17 cellular contexts compared by ENCODE assay signal in genomic region chr10:11157292-11158052, GRCh38.
DNase-seq lines count a peak whose midpoint lies in the region; ATAC-seq and TF ChIP-seq lines count a peak whose summit lies in the region.
"Had no signal": no experiment of that assay in that cellular context is flagged by ENCODE, and none has a peak within 500 bp of the region (broad histone marks: within the 10 kb centered on the region; RNA-seq: fewer than 3 reads in every experiment).

No MANE protein-coding gene starts in this region.

- POLR2A ChIA-PET in T-cell (lab: Charles Lee) = no interaction called here

- peaks cover 2% of the 10 kb centered on the region for H3K9me3 Mint-ChIP-seq in activated naive CD4-positive, alpha-beta T cell treated with anti-CD3 and anti-CD28 coated beads, Interleukin-2, amount 10 ng/mL, durations not matched to agents 7 days and 5 days
- peaks cover 0 to 3% (median 0%) of the 10 kb centered on the region in 3 donors for H3K9me3 Mint-ChIP-seq in T-cell
- peaks cover 1% of the 10 kb centered on the region for H3K9me3 Mint-ChIP-seq in memory B cell
- peaks cover 12% of the 10 kb centered on the region for H3K9me3 Mint-ChIP-seq in Calu3 (ENCODE audit: low read depth, unreplicated experiment)

- no peak overlapping the region for H3K27ac ChIP-seq in osteoblast (ENCODE audit: low read depth, low read length)
- H3K27ac ChIP-seq: gastrocnemius medialis, prostate gland, upper lobe of right lung had no signal

- no peak overlapping the region for H3K4me3 Mint-ChIP-seq in activated naive CD4-positive, alpha-beta T cell treated with anti-CD3 and anti-CD28 coated beads, Interleukin-2, amount 10 ng/mL, durations not matched to agents 7 days and 5 days
- H3K4me3 Mint-ChIP-seq in T-cell (peak overlapping the region in 1 of 3 donors; percentile 64), memory B cell (peak overlapping the region; percentile 41), Calu3 (ENCODE audit: low read depth, unreplicated experiment) (no peak overlapping the region)

- H3K4me2 ChIP-seq in osteoblast (ENCODE audit: insufficient read depth, low read length) = no peak overlapping the region
- H3K4me2 ChIP-seq: smooth muscle cell had no signal

- peaks cover 23% of the 10 kb centered on the region for H3K36me3 Mint-ChIP-seq in activated naive CD4-positive, alpha-beta T cell treated with anti-CD3 and anti-CD28 coated beads, Interleukin-2, amount 10 ng/mL, durations not matched to agents 7 days and 5 days
- H3K36me3 Mint-ChIP-seq in T-cell (no peaks in the 10 kb centered on the region), memory B cell (no peaks in the 10 kb centered on the region), Calu3 (ENCODE audit: insufficient read depth, unreplicated experiment) (no peaks in the 10 kb centered on the region)

- no peaks in the 10 kb centered on the region for H3K27me3 ChIP-seq in osteoblast (ENCODE audit: insufficient read depth, low read length)
- H3K27me3 ChIP-seq: gastrocnemius medialis, upper lobe of right lung had no signal

- H3K36me3 ChIP-seq in osteoblast (ENCODE audit: insufficient read depth, low read length) = no peaks in the 10 kb centered on the region
- H3K36me3 ChIP-seq: gastrocnemius medialis, HAP-1, prostate gland, upper lobe of right lung had no signal

- no peaks in the 10 kb centered on the region for H3K27me3 Mint-ChIP-seq in activated naive CD4-positive, alpha-beta T cell treated with anti-CD3 and anti-CD28 coated beads, Interleukin-2, amount 10 ng/mL, durations not matched to agents 7 days and 5 days
- H3K27me3 Mint-ChIP-seq in T-cell = no peaks in the 10 kb centered on the region
- no peaks in the 10 kb centered on the region for H3K27me3 Mint-ChIP-seq in memory B cell
- peaks cover 11% of the 10 kb centered on the region for H3K27me3 Mint-ChIP-seq in Calu3 (ENCODE audit: unreplicated experiment)

- no peaks in the 10 kb centered on the region for H4K20me1 ChIP-seq in osteoblast (ENCODE audit: insufficient read depth, low read length)

- H2AFZ ChIP-seq in osteoblast (ENCODE audit: low read length) = no peak overlapping the region

- intact Hi-C loops in Calu3 (cut with micrococcal nuclease; ENCODE audit: unreplicated experiment) = no loop called here

- DNase-seq in activated naive CD4-positive, alpha-beta T cell treated with anti-CD3 and anti-CD28 coated beads, Interleukin-2, amount 10 ng/mL, durations not matched to agents 7 days and 5 days = no peak
- no peak for DNase-seq in activated naive CD4-positive, alpha-beta T cell (lab: John Stamatoyannopoulos, UW)
- DNase-seq in T-cell (peak in 1 of 34 experiments; percentile 59), memory B cell (ENCODE audit: low spot score in 2 of 2) (no peak), osteoblast (ENCODE audit: insufficient read length, low spot score, missing footprints) (no peak), Calu3 (no peak), kidney tubule cell (ENCODE audit: low spot score) (no peak)
- DNase-seq: aorta, gastrocnemius medialis, left ventricle myocardium superior, NCI-H1694, upper lobe of right lung had no signal

- peak overlapping the region; percentile 1 for H3K27ac Mint-ChIP-seq in activated naive CD4-positive, alpha-beta T cell treated with anti-CD3 and anti-CD28 coated beads, Interleukin-2, amount 10 ng/mL, durations not matched to agents 7 days and 5 days
- peak overlapping the region; percentile 58 to 86 for H3K27ac Mint-ChIP-seq in T-cell
- peak overlapping the region; percentile 79 for H3K27ac Mint-ChIP-seq in memory B cell
- H3K27ac Mint-ChIP-seq in Calu3 (ENCODE audit: unreplicated experiment) = no peak overlapping the region

- TF ChIP-seq CTCF in osteoblast (IDR thresholded peaks at IDR 0.05; ENCODE audit: extremely low read depth, low read depth, low read length) = no peak
- TF ChIP-seq CTCF in Calu3 (IDR thresholded peaks at IDR 0.05; ENCODE audit: unreplicated experiment) = no peak

- ATAC-seq in T-cell (replicated peaks in 1 of 4) (peak; percentile 43 to 75 (median 46)), memory B cell (ENCODE audit: low read depth) (peak; percentile 58), HG03439 (IDR thresholded peaks at IDR 0.05; ENCODE audit: unreplicated experiment) (no peak)
- ATAC-seq: activated CD4-positive, CD25-positive, alpha-beta regulatory T cell treated with anti-CD3 and anti-CD28 coated beads, Interleukin-2, amount 50 U/mL, for 24 hours; gastrocnemius medialis; left ventricle myocardium superior; upper lobe of right lung had no signal

- H3K9me3 ChIP-seq in osteoblast (ENCODE audit: low read depth, low read length) = no peaks in the 10 kb centered on the region
- H3K9me3 ChIP-seq: gastrocnemius medialis, HAP-1, prostate gland, upper lobe of right lung had no signal

- BruUV-seq in Calu3 (replicated peaks; lab: Mats Ljungman, UMichigan) = no TSS peak

- H3K79me2 ChIP-seq in osteoblast (ENCODE audit: insufficient read depth, low read length) = no peaks in the 10 kb centered on the region

- CTCF ChIA-PET in activated naive CD4-positive, alpha-beta T cell treated with anti-CD3 and anti-CD28 coated beads, Interleukin-2, amount 10 ng/mL, durations not matched to agents 7 days and 5 days (lab: Charles Lee) = no interaction called here
- CTCF ChIA-PET in T-cell (lab: Charles Lee) = no interaction called here
- CTCF ChIA-PET in Calu3 (lab: Charles Lee) = no interaction called here

- H3K4me3 ChIP-seq in osteoblast (ENCODE audit: insufficient read depth, low read length) = no peak overlapping the region
- H3K4me3 ChIP-seq: gastrocnemius medialis, HAP-1, prostate gland, smooth muscle cell, upper lobe of right lung had no signal

- no peaks in the 10 kb centered on the region for H3K4me1 ChIP-seq in osteoblast (ENCODE audit: insufficient read depth, low read length)
- H3K4me1 ChIP-seq: HAP-1, prostate gland had no signal

- peaks cover 82% of the 10 kb centered on the region for H3K4me1 Mint-ChIP-seq in activated naive CD4-positive, alpha-beta T cell treated with anti-CD3 and anti-CD28 coated beads, Interleukin-2, amount 10 ng/mL, durations not matched to agents 7 days and 5 days
- peaks cover 87 to 97% (median 94%) of the 10 kb centered on the region in 3 donors for H3K4me1 Mint-ChIP-seq in T-cell
- peaks cover 53% of the 10 kb centered on the region for H3K4me1 Mint-ChIP-seq in memory B cell
- no peaks in the 10 kb centered on the region for H3K4me1 Mint-ChIP-seq in Calu3 (ENCODE audit: low read depth, unreplicated experiment)
